Comparison of ENCODE assay signal across 30 cellular contexts in genomic region chr7:76002139-76002538, GRCh38.
"Had no signal": no experiment of that assay in that cellular context is flagged by ENCODE, and none has a peak within 500 bp of the region (broad histone marks: within the 10 kb centered on the region; RNA-seq: fewer than 3 reads in every experiment).

No MANE protein-coding gene starts in this region.

- H3K9me3 ChIP-seq: esophagus squamous epithelium, gastroesophageal sphincter had no signal

- H3K4me3 Mint-ChIP-seq: activated B cell treated with CpG ODN at 0.5 μM for 24 hours; activated CD8-positive, alpha-beta memory T cell treated with anti-CD3 and anti-CD28 coated beads, Interleukin-2, amount 10 ng/mL, durations not matched to agents 7 days and 5 days; activated CD8-positive, alpha-beta T cell treated with anti-CD3 and anti-CD28 coated beads for 36 hours; activated naive CD4-positive, alpha-beta T cell treated with anti-CD3 and anti-CD28 coated beads, Interleukin-2, amount 10 ng/mL, durations not matched to agents 7 days and 5 days; activated naive CD8-positive, alpha-beta T cell treated with anti-CD3 and anti-CD28 coated beads, Interleukin-2, amount 10 ng/mL, durations not matched to agents 7 days and 5 days; activated T-cell treated with anti-CD3 and anti-CD28 coated beads, Interleukin-2, amount 50 U/mL, for 24 hours; activated T-cell treated with anti-CD3 and anti-CD28 coated beads, Interleukin-2, amount 50 U/mL, for 72 hours; T-helper 17 cell; T-helper 2 cell treated with Interferon-gamma antibody and Interleukin-4, amounts not matched to agents 5 μg/mL and 100 μg/mL, for 36 hours had no signal

- H3K27me3 Mint-ChIP-seq: activated B cell treated with CpG ODN at 0.5 μM for 24 hours; activated CD8-positive, alpha-beta memory T cell treated with anti-CD3 and anti-CD28 coated beads, Interleukin-2, amount 10 ng/mL, durations not matched to agents 7 days and 5 days; activated CD8-positive, alpha-beta T cell treated with anti-CD3 and anti-CD28 coated beads for 36 hours; activated naive CD8-positive, alpha-beta T cell treated with anti-CD3 and anti-CD28 coated beads, Interleukin-2, amount 10 ng/mL, durations not matched to agents 7 days and 5 days; activated T-cell treated with anti-CD3 and anti-CD28 coated beads, Interleukin-2, amount 50 U/mL, for 24 hours; T-helper 17 cell had no signal

- H3K9me3 Mint-ChIP-seq: activated B cell treated with CpG ODN at 0.5 μM for 24 hours; activated CD8-positive, alpha-beta T cell treated with anti-CD3 and anti-CD28 coated beads for 36 hours; activated naive CD4-positive, alpha-beta T cell treated with anti-CD3 and anti-CD28 coated beads, Interleukin-2, amount 10 ng/mL, durations not matched to agents 7 days and 5 days; activated naive CD4-positive, alpha-beta T cell treated with anti-CD3 and anti-CD28 coated beads, Interleukin-2, amount 50 U/mL, for 72 hours; activated naive CD8-positive, alpha-beta T cell treated with anti-CD3 and anti-CD28 coated beads, Interleukin-2, amount 10 ng/mL, durations not matched to agents 7 days and 5 days; activated T-cell treated with anti-CD3 and anti-CD28 coated beads, Interleukin-2, amount 50 U/mL, for 24 hours; activated T-cell treated with anti-CD3 and anti-CD28 coated beads, Interleukin-2, amount 50 U/mL, for 72 hours; T-helper 2 cell treated with Interferon-gamma antibody and Interleukin-4, amounts not matched to agents 5 μg/mL and 100 μg/mL, for 36 hours had no signal

- H3K4me1 ChIP-seq: esophagus squamous epithelium, gastroesophageal sphincter had no signal

- DNase-seq: activated B cell treated with CpG ODN at 0.5 μM for 24 hours; activated CD4-positive, alpha-beta T cell treated with anti-CD3 and anti-CD28 coated beads for 48 hours; activated CD4-positive, alpha-beta T cell treated with anti-CD3 and anti-CD28 coated beads, Interleukin-2, amount 50 U/mL, for 1 hour; activated CD4-positive, alpha-beta T cell treated with anti-CD3 and anti-CD28 coated beads, Interleukin-2, amount 50 U/mL, for 48 hours; activated CD8-positive, alpha-beta memory T cell treated with anti-CD3 and anti-CD28 coated beads, Interleukin-2, amount 10 ng/mL, durations not matched to agents 7 days and 5 days; activated CD8-positive, alpha-beta memory T cell treated with anti-CD3 and anti-CD28 coated beads, Interleukin-2, amount 50 U/mL, for 48 hours; activated CD8-positive, alpha-beta T cell treated with anti-CD3 and anti-CD28 coated beads for 36 hours; activated gamma-delta T cell; activated naive CD4-positive, alpha-beta T cell; activated naive CD4-positive, alpha-beta T cell treated with anti-CD3 and anti-CD28 coated beads, Interleukin-2, amount 10 ng/mL, durations not matched to agents 7 days and 5 days; activated naive CD8-positive, alpha-beta T cell treated with anti-CD3 and anti-CD28 coated beads, Interleukin-2, amount 10 ng/mL, durations not matched to agents 7 days and 5 days; activated T-cell treated with anti-CD3 and anti-CD28 coated beads for 4 hours; activated T-cell treated with anti-CD3 and anti-CD28 coated beads, Interleukin-2, amount 50 U/mL, for 24 hours; activated T-cell treated with anti-CD3 and anti-CD28 coated beads, Interleukin-2, amount 50 U/mL, for 72 hours; amniotic stem cell; anterior cingulate cortex; brain microvascular endothelial cell; caudate nucleus; effector CD8-positive, alpha-beta T cell; esophagus squamous epithelium; foreskin melanocyte; T-helper 1 cell; T-helper 17 cell; T1000; WERI-Rb-1 had no signal

- H3K4me3 ChIP-seq: esophagus squamous epithelium, gastroesophageal sphincter had no signal

- H3K27me3 ChIP-seq: brain microvascular endothelial cell, esophagus squamous epithelium, gastroesophageal sphincter had no signal

- H3K27ac ChIP-seq: brain microvascular endothelial cell, epithelial cell of prostate, esophagus squamous epithelium, gastroesophageal sphincter, WERI-Rb-1 had no signal

- H3K27ac Mint-ChIP-seq: activated B cell treated with CpG ODN at 0.5 μM for 24 hours; activated CD8-positive, alpha-beta memory T cell treated with anti-CD3 and anti-CD28 coated beads, Interleukin-2, amount 10 ng/mL, durations not matched to agents 7 days and 5 days; activated CD8-positive, alpha-beta T cell treated with anti-CD3 and anti-CD28 coated beads for 36 hours; activated naive CD4-positive, alpha-beta T cell treated with anti-CD3 and anti-CD28 coated beads, Interleukin-2, amount 10 ng/mL, durations not matched to agents 7 days and 5 days; activated naive CD4-positive, alpha-beta T cell treated with anti-CD3 and anti-CD28 coated beads, Interleukin-2, amount 50 U/mL, for 72 hours; activated naive CD8-positive, alpha-beta T cell treated with anti-CD3 and anti-CD28 coated beads, Interleukin-2, amount 10 ng/mL, durations not matched to agents 7 days and 5 days; activated T-cell treated with anti-CD3 and anti-CD28 coated beads, Interleukin-2, amount 50 U/mL, for 24 hours; activated T-cell treated with anti-CD3 and anti-CD28 coated beads, Interleukin-2, amount 50 U/mL, for 72 hours; T-helper 2 cell treated with Interferon-gamma antibody and Interleukin-4, amounts not matched to agents 5 μg/mL and 100 μg/mL, for 36 hours had no signal

- ATAC-seq: activated CD4-positive, CD25-positive, alpha-beta regulatory T cell treated with anti-CD3 and anti-CD28 coated beads, Interleukin-2, amount 50 U/mL, for 24 hours; activated CD8-positive, alpha-beta memory T cell treated with anti-CD3 and anti-CD28 coated beads, Interleukin-2, amount 10 ng/mL, durations not matched to agents 7 days and 5 days; activated CD8-positive, alpha-beta T cell treated with anti-CD3 and anti-CD28 coated beads for 36 hours; activated naive CD4-positive, alpha-beta T cell treated with anti-CD3 and anti-CD28 coated beads, Interleukin-2, amount 50 U/mL, for 72 hours; gastroesophageal sphincter; T-helper 17 cell had no signal
